In the genomic region with DNA sequence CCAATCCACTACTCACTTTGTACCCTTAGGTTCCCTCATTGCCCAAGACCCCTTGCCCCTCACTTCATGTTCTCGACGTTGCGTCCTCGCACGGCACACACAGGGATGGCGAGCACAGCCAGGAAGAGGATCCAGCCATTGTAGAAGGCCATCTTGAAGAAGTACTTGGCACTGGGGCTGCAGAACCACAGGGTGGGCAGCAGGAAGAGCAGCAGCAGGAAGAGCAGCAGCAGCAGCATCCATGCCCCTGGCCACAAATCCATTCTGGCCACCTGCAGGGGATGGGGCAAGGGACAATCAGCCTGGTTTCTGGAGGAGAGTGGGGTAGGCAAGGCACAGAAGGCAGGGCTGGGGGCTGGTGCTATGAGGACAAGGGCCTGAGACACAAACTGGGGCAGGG, we compare ENCODE assay signal across 18 cellular contexts. TPM values are rescaled to one million over a fixed set of nuclear protein-coding genes. Genes with fewer than 3 reads are reported as not detected.
DNase-seq lines count a peak whose midpoint lies in the region; TF ChIP-seq lines count a peak whose summit lies in the region.
"Had no signal": no experiment of that assay in that cellular context is flagged by ENCODE, and none has a peak within 500 bp of the region (broad histone marks: within the 10 kb centered on the region; RNA-seq: fewer than 3 reads in every experiment).

No MANE protein-coding gene starts in this region.

- H3K4me1 Mint-ChIP-seq in Caco-2 (ENCODE audit: low read depth, unreplicated experiment), result peaks cover 32% of the 10 kb centered on the region
- H3K4me1 Mint-ChIP-seq in endothelial cell (ENCODE audit: unreplicated experiment), result peaks cover 41% of the 10 kb centered on the region
- peaks cover 51% of the 10 kb centered on the region for H3K4me1 Mint-ChIP-seq in progenitor cell of endocrine pancreas (ENCODE audit: low read depth)

- CTCF ChIA-PET in Caco-2 (lab: Charles Lee), result no interaction called here
- CTCF ChIA-PET in RWPE1 (lab: Yijun Ruan, JAX), result no interaction called here

- H3K4me3 Mint-ChIP-seq in Caco-2 (ENCODE audit: unreplicated experiment), result no peak overlapping the region
- H3K4me3 Mint-ChIP-seq in endothelial cell (ENCODE audit: unreplicated experiment), result peak overlapping the region; percentile 73
- H3K4me3 Mint-ChIP-seq in progenitor cell of endocrine pancreas (ENCODE audit: low read depth), result no peak overlapping the region

- no peaks in the 10 kb centered on the region for H3K27me3 ChIP-seq in Caco-2 (replicated peaks; ENCODE audit: control insufficient read depth, insufficient read depth, low read length)
- no peaks in the 10 kb centered on the region for H3K27me3 ChIP-seq in tibial nerve

- DNase-seq in Caco-2, result no peak
- no peak for DNase-seq in RWPE1 (ENCODE audit: low spot score)
- DNase-seq in endothelial cell (ENCODE audit: low spot score), result no peak
- DNase-seq in progenitor cell of endocrine pancreas (ENCODE audit: low spot score, unreplicated experiment), result no peak
- no peak for DNase-seq in tibial nerve (ENCODE audit: low spot score in 2 of 2)
- DNase-seq in COR-L47 (lab: John Stamatoyannopoulos, UW), result no peak
- DNase-seq in T1000 (lab: John Stamatoyannopoulos, UW), result no peak
- DNase-seq: Calu3; CD4-positive, CD25-positive, alpha-beta regulatory T cell; DMS153; GM23248; IMR-90; NCI-H1694; NCI-H2081; NCI-H2171 treated with DMSO at 0.1 percent for 48 hours; NCI-H524 treated with DMSO at 0.1 percent for 48 hours; Right ventricle myocardium superior had no signal

- H3K36me3 ChIP-seq in Caco-2 (ENCODE audit: control insufficient read depth, insufficient read depth, low read length), result no peaks in the 10 kb centered on the region
- peaks cover 0 to 53% (median 3%) of the 10 kb centered on the region in 3 donors for H3K36me3 ChIP-seq in tibial nerve

- no peaks in the 10 kb centered on the region for H3K9me3 Mint-ChIP-seq in Caco-2 (ENCODE audit: unreplicated experiment)
- H3K9me3 Mint-ChIP-seq in endothelial cell (ENCODE audit: unreplicated experiment), result no peaks in the 10 kb centered on the region
- no peaks in the 10 kb centered on the region for H3K9me3 Mint-ChIP-seq in progenitor cell of endocrine pancreas (ENCODE audit: low read depth)
- H3K9me3 Mint-ChIP-seq: CD4-positive, CD25-positive, alpha-beta regulatory T cell had no signal

- no peak for TF ChIP-seq POLR2A in tibial nerve (IDR thresholded peaks at IDR 0.05)

- no TSS peak for BruUV-seq in Caco-2 (replicated peaks; lab: Mats Ljungman, UMichigan)

- no peak for TF ChIP-seq EP300 in tibial nerve (IDR thresholded peaks at IDR 0.05)

- WGBS in tibial nerve, 2 donors, result 88 to 97% methylated on average over 6 of the region's 6 CpGs

- TF ChIP-seq CTCF in Caco-2 (IDR thresholded peaks at IDR 0.05; ENCODE audit: insufficient read depth in 1 of 2, low read depth in 1 of 2, low read length in 1 of 2, severe bottlenecking in 1 of 2, unreplicated experiment in 1 of 2) (no peak), RWPE1 (conservative IDR thresholded peaks at IDR 0.05; ENCODE audit: low read depth) (no peak), endothelial cell (IDR thresholded peaks at IDR 0.05; ENCODE audit: unreplicated experiment) (no peak), progenitor cell of endocrine pancreas (IDR thresholded peaks at IDR 0.05; ENCODE audit: unreplicated experiment) (no peak), tibial nerve (IDR thresholded peaks at IDR 0.05) (no peak)

- H3K27ac ChIP-seq in RWPE1, result peak overlapping the region; percentile 19
- H3K27ac ChIP-seq in tibial nerve, result peak overlapping the region in 1 of 4 donors; percentile 88
- H3K27ac ChIP-seq: GM23248 had no signal

- peak overlapping the region; percentile 14 for H3K27ac Mint-ChIP-seq in Caco-2 (ENCODE audit: unreplicated experiment)
- peak overlapping the region; percentile 72 for H3K27ac Mint-ChIP-seq in endothelial cell (ENCODE audit: unreplicated experiment)
- H3K27ac Mint-ChIP-seq in progenitor cell of endocrine pancreas, result peak overlapping the region; percentile 10

- H3K4me3 ChIP-seq in Caco-2 (ENCODE audit: low read depth, low read length) (no peak overlapping the region), tibial nerve (no peak overlapping the region)
- H3K4me3 ChIP-seq: GM23248, HAP-1 had no signal

- H3K36me3 Mint-ChIP-seq in Caco-2 (ENCODE audit: insufficient read depth, unreplicated experiment) (peaks cover 60% of the 10 kb centered on the region), endothelial cell (ENCODE audit: low read depth, unreplicated experiment) (peaks cover 26% of the 10 kb centered on the region), progenitor cell of endocrine pancreas (ENCODE audit: insufficient read depth) (peaks cover 32% of the 10 kb centered on the region)

- H3K4me1 ChIP-seq in Caco-2, result peaks cover 40% of the 10 kb centered on the region
- H3K4me1 ChIP-seq in tibial nerve, result peaks cover 0 to 79% (median 29%) of the 10 kb centered on the region in 4 donors

- intact Hi-C loops in Caco-2 (cut with micrococcal nuclease; ENCODE audit: unreplicated experiment), result no loop called here

- H3K27me3 Mint-ChIP-seq in Caco-2 (ENCODE audit: insufficient read depth, unreplicated experiment) (no peaks in the 10 kb centered on the region), endothelial cell (ENCODE audit: unreplicated experiment) (peaks cover 11% of the 10 kb centered on the region), progenitor cell of endocrine pancreas (no peaks in the 10 kb centered on the region)
- H3K27me3 Mint-ChIP-seq: CD4-positive, CD25-positive, alpha-beta regulatory T cell had no signal

- H3K9me3 ChIP-seq in Caco-2, result no peaks in the 10 kb centered on the region
- no peaks in the 10 kb centered on the region for H3K9me3 ChIP-seq in tibial nerve
- H3K9me3 ChIP-seq: HAP-1 had no signal

- POLR2A ChIA-PET in Caco-2 (lab: Charles Lee), result no interaction called here
- POLR2A ChIA-PET in RWPE1 (lab: Yijun Ruan, JAX; ENCODE audit: low non-redundant PET), result no interaction called here

RNA-seq across cellular contexts. Expression of gene AGPAT1, which starts 4.7 kb away (rescaled TPM):
- 60.4 and 61.9 TPM in 2 replicates for total RNA-seq in Caco-2 (2022)
- 93.3 TPM for total RNA-seq in endothelial cell (ENCODE audit: unreplicated experiment)
- total RNA-seq in progenitor cell of endocrine pancreas, result 94.1 and 102 TPM in 2 replicates
- 10 to 100 TPM; 45.3 to 52.2 (median 48.1) TPM for total RNA-seq in tibial nerve

RNA-seq across cellular contexts. Expression of gene EGFL8, which starts 6.8 kb away (rescaled TPM):
- total RNA-seq in Caco-2 (2022) (44.6 and 45.0 TPM in 2 replicates), endothelial cell (ENCODE audit: unreplicated experiment) (37.4 TPM), progenitor cell of endocrine pancreas (68.3 and 83.1 TPM in 2 replicates), tibial nerve (100 to 1,000 TPM; 108 to 388 (median 270) TPM)

RNA-seq across cellular contexts. Expression of gene RNF5, which starts 7.0 kb away (rescaled TPM):
- total RNA-seq in Caco-2 (2022) (64.7 and 70.7 TPM in 2 replicates), endothelial cell (ENCODE audit: unreplicated experiment) (44.4 TPM), progenitor cell of endocrine pancreas (91.2 and 92.2 TPM in 2 replicates), tibial nerve (100 to 1,000 TPM in 2 of 4 donors, 10 to 100 TPM in 2; 74.5 to 117 (median 107) TPM)

RNA-seq across cellular contexts. Expression of gene AGER, which starts 12.8 kb away (rescaled TPM):
- total RNA-seq in Caco-2 (2022) (8.3 and 10.3 TPM in 2 replicates), endothelial cell (ENCODE audit: unreplicated experiment) (42.2 TPM), progenitor cell of endocrine pancreas (28.5 and 29.9 TPM in 2 replicates), tibial nerve (10 to 100 TPM in 1 of 4 donors, 1 to 10 TPM in 3; 4.0 to 12.7 (median 5.8) TPM)

RNA-seq across cellular contexts. Expression of gene PPT2, which starts 17.3 kb away (rescaled TPM):
- total RNA-seq in Caco-2 (2022), result 80.8 and 92.5 TPM in 2 replicates
- total RNA-seq in endothelial cell (ENCODE audit: unreplicated experiment), result 44.4 TPM
- total RNA-seq in progenitor cell of endocrine pancreas, result 75.5 and 80.8 TPM in 2 replicates
- 10 to 100 TPM; 33.0 to 75.2 (median 40.1) TPM for total RNA-seq in tibial nerve

Comparison
In these comparisons a context has a peak if more than half of its experiments do, and no peak if none do; other contexts are left out.
1. H3K27ac Mint-ChIP-seq: peak in every context shown above with its lines; median percentile 72 in endothelial cell; 14 in Caco-2; 10 in progenitor cell of endocrine pancreas.